In genomic region chr3:28844688-28845324, GRCh38 we compare ENCODE assay signal across 14 cellular contexts.
"Had no signal": no experiment of that assay in that cellular context is flagged by ENCODE, and none has a peak within 500 bp of the region (broad histone marks: within the 10 kb centered on the region; RNA-seq: fewer than 3 reads in every experiment).

No MANE protein-coding gene starts in this region.

- ATAC-seq: esophagus mucosa; gastroesophageal sphincter; left lung; naive thymus-derived CD4-positive, alpha-beta T cell; right cardiac atrium had no signal

- H3K4me3 ChIP-seq: gastroesophageal sphincter, left lung, lung, spleen, stomach, thoracic aorta had no signal

- H3K9me3 ChIP-seq: gastroesophageal sphincter, left lung, spleen, stomach, thoracic aorta had no signal

- H3K4me1 ChIP-seq: gastroesophageal sphincter, left lung, spleen, stomach had no signal

- H3K27ac ChIP-seq: gastroesophageal sphincter, left lung, spleen, stomach, thoracic aorta had no signal

- H3K27me3 ChIP-seq: gastroesophageal sphincter, left lung, spleen, stomach had no signal

- DNase-seq: effector memory CD4-positive, alpha-beta T cell; immature natural killer cell; left lung; mesendoderm; naive thymus-derived CD4-positive, alpha-beta T cell; nephron progenitor cell; right cardiac atrium; spleen; stimulated activated naive CD4-positive, alpha-beta T cell; stomach had no signal

- H3K36me3 ChIP-seq: gastroesophageal sphincter, left lung, spleen, stomach, thoracic aorta had no signal
